ENCODE assay signal across 14 cellular contexts in the genomic region with DNA sequence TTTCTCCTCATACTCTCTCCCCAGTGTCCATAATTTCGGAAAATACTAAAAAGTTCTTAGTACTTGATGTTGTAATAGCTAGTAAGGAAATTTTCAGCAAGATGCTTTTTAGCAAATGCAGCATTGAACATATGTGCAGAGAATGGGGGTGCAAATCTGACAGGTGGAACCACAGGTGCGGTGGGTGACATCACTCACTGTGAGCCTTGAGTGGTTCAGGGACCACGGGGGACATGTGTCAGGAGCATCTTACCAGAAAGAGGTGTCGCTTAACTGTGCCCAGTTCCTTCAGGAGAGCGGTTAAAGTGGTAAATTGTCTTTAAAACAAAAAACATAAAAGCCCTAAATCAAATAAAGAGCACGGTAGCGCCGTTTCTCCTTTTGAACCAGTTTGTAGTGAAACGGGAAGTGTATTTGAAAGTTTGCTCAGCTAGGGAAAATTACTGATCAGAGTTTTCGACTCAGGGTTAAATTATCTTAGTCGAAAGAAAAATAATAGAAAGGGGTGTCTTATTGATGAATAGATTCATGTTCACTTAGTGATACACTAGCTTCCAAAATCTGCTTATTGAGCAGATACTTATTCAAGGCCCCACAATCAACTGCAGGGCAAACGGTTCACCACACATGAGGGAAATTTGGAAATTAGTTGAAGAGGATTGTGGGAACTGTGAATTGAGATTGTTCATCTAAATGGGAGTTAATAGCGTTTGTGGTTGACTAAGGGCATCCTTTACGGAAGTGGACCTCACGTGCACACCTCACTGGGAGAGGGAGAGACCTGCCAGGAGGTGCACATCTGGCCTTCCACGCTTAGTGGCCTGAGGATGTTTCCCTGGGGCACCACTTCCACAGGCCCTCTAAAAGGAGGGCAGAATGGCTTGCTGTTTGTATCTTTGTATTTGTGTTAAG. TPM values are rescaled to one million over a fixed set of nuclear protein-coding genes. Genes with fewer than 3 reads are reported as not detected.
A peak's percentile ranks its signal among the peaks of the same experiment; 100 is the strongest.
DNase-seq lines count a peak whose midpoint lies in the region; ATAC-seq, FAIRE-seq and TF ChIP-seq lines count a peak whose summit lies in the region.
"Had no signal": no experiment of that assay in that cellular context is flagged by ENCODE, and none has a peak within 500 bp of the region (broad histone marks: within the 10 kb centered on the region; RNA-seq: fewer than 3 reads in every experiment).

No MANE protein-coding gene starts in this region.

- peaks cover 14% of the 10 kb centered on the region for H3K36me3 Mint-ChIP-seq in CD8-positive, alpha-beta T cell
- peaks cover 8% of the 10 kb centered on the region for H3K36me3 Mint-ChIP-seq in dendritic cell treated with granulocyte-macrophage colony-stimulating factor and Interleukin-4, amounts not matched to agents 40 ng/mL and 50 ng/mL, for 4 days (ENCODE audit: low read depth)

- peaks cover 21% of the 10 kb centered on the region for H4K20me1 ChIP-seq in MM.1S (ENCODE audit: insufficient read depth, low read length)

- H3K9me3 ChIP-seq in CD8-positive, alpha-beta T cell (ENCODE audit: low read length), result no peaks in the 10 kb centered on the region
- H3K9me3 ChIP-seq in MM.1S (replicated peaks; ENCODE audit: insufficient read depth, low read length) (no peaks in the 10 kb centered on the region), colonic mucosa (no peaks in the 10 kb centered on the region), testis (no peaks in the 10 kb centered on the region)
- H3K9me3 ChIP-seq: sigmoid colon had no signal

- no peaks in the 10 kb centered on the region for H3K27me3 ChIP-seq in CD8-positive, alpha-beta T cell (ENCODE audit: insufficient read depth, low read length)
- H3K27me3 ChIP-seq in MM.1S (replicated peaks; ENCODE audit: insufficient read depth, low read length), result no peaks in the 10 kb centered on the region
- no peaks in the 10 kb centered on the region for H3K27me3 ChIP-seq in colonic mucosa
- H3K27me3 ChIP-seq in testis, result no peaks in the 10 kb centered on the region
- H3K27me3 ChIP-seq: sigmoid colon had no signal

- peak overlapping the region; percentile 65 for H3K4me2 ChIP-seq in MM.1S (ENCODE audit: low read depth, low read length)

- POLR2A ChIA-PET in CD8-positive, alpha-beta T cell (lab: Charles Lee), result no interaction called here

- no peaks in the 10 kb centered on the region for H3K27me3 Mint-ChIP-seq in CD8-positive, alpha-beta T cell (ENCODE audit: low read depth)
- H3K27me3 Mint-ChIP-seq in dendritic cell treated with granulocyte-macrophage colony-stimulating factor and Interleukin-4, amounts not matched to agents 40 ng/mL and 50 ng/mL, for 4 days, result no peaks in the 10 kb centered on the region

- H3K4me1 Mint-ChIP-seq in CD8-positive, alpha-beta T cell (ENCODE audit: low read depth), result peaks cover 85% of the 10 kb centered on the region
- H3K4me1 Mint-ChIP-seq in dendritic cell treated with granulocyte-macrophage colony-stimulating factor and Interleukin-4, amounts not matched to agents 40 ng/mL and 50 ng/mL, for 4 days (ENCODE audit: low read depth), result peaks cover 63% of the 10 kb centered on the region

- no peak for TF ChIP-seq POLR2A in testis (IDR thresholded peaks at IDR 0.05)

- H3K27ac Mint-ChIP-seq in CD8-positive, alpha-beta T cell, result peak overlapping the region; percentile 3
- H3K27ac Mint-ChIP-seq in dendritic cell treated with granulocyte-macrophage colony-stimulating factor and Interleukin-4, amounts not matched to agents 40 ng/mL and 50 ng/mL, for 4 days, result peak overlapping the region; percentile 7

- no peaks in the 10 kb centered on the region for H3K9me2 ChIP-seq in MM.1S (replicated peaks; ENCODE audit: insufficient read depth, low read length)

- peak; percentile 84 for FAIRE-seq in GM19239 (lab: Jason Lieb, UNC)

- H3K9ac ChIP-seq in MM.1S (ENCODE audit: low read length), result peak overlapping the region; percentile 48
- no peak overlapping the region for H3K9ac ChIP-seq in colonic mucosa (ENCODE audit: low read depth in 2 of 2, low read length in 2 of 2)

- no peak overlapping the region for H3K27ac ChIP-seq in CD8-positive, alpha-beta T cell (ENCODE audit: low read depth, low read length)
- peak overlapping the region; percentile 88 for H3K27ac ChIP-seq in MM.1S (ENCODE audit: low read length)
- no peak overlapping the region for H3K27ac ChIP-seq in colonic mucosa
- H3K27ac ChIP-seq in testis, result no peak overlapping the region
- H3K27ac ChIP-seq: sigmoid colon had no signal

- H3K4me1 ChIP-seq in CD8-positive, alpha-beta T cell (ENCODE audit: insufficient read depth, low read length), result peaks cover 58% of the 10 kb centered on the region
- H3K4me1 ChIP-seq in MM.1S (ENCODE audit: low read length) (peaks cover 92% of the 10 kb centered on the region), colonic mucosa (peaks cover 4% of the 10 kb centered on the region), testis (peaks cover 8% of the 10 kb centered on the region)

- H2AFZ ChIP-seq in MM.1S (ENCODE audit: low read length), result no peak overlapping the region

- H3K4me3 ChIP-seq in CD8-positive, alpha-beta T cell (ENCODE audit: low read depth, low read length), result no peak overlapping the region
- H3K4me3 ChIP-seq in MM.1S (ENCODE audit: low read length) (peak overlapping the region; percentile 18), colonic mucosa (no peak overlapping the region), testis (no peak overlapping the region)
- H3K4me3 ChIP-seq: sigmoid colon had no signal

- TF ChIP-seq CTCF in CD8-positive, alpha-beta T cell (IDR thresholded peaks at IDR 0.05), result no peak
- TF ChIP-seq CTCF in MM.1S (IDR thresholded peaks at IDR 0.05; ENCODE audit: low read length) (no peak), colonic mucosa (IDR thresholded peaks at IDR 0.05) (no peak), testis (IDR thresholded peaks at IDR 0.05) (no peak)

- no peak overlapping the region for H3K4me3 Mint-ChIP-seq in CD8-positive, alpha-beta T cell
- peak overlapping the region; percentile 44 for H3K4me3 Mint-ChIP-seq in dendritic cell treated with granulocyte-macrophage colony-stimulating factor and Interleukin-4, amounts not matched to agents 40 ng/mL and 50 ng/mL, for 4 days

- intact Hi-C loops in CD8-positive, alpha-beta T cell (cut with DNase I, micrococcal nuclease), result no loop called here
- intact Hi-C loops in dendritic cell treated with granulocyte-macrophage colony-stimulating factor and Interleukin-4, amounts not matched to agents 40 ng/mL and 50 ng/mL, for 4 days (cut with micrococcal nuclease), result no loop called here
- intact Hi-C loops in colonic mucosa (cut with DNase I), result no loop called here
- intact Hi-C loops in testis (cut with DNase I; ENCODE audit: low total_unique reads), result no loop called here

- CTCF ChIA-PET in CD8-positive, alpha-beta T cell (lab: Charles Lee), result interaction anchor here (1.2 kb wide), 3 partner anchors 8 to 136 kb away, joined by 3 to 6 read pairs (median 4); partner anchors contain the start of gene CUL1

- H3F3A ChIP-seq in MM.1S (ENCODE audit: insufficient read depth, low read length), result peaks cover 80% of the 10 kb centered on the region

- peak in 1 of 7 experiments; percentile 21 for DNase-seq in CD8-positive, alpha-beta T cell
- DNase-seq in GM19239 (ENCODE audit: insufficient read length, low spot score) (no peak), MM.1S (peak; percentile 78), colonic mucosa (no peak), testis (no peak), EL (no peak)
- DNase-seq: activated CD4-positive, alpha-beta T cell treated with anti-CD3 and anti-CD28 coated beads for 1 hour; cerebellar nuclear complex; NCI-H1092 treated with DMSO at 0.1 percent for 48 hours; NCI-H524; SIG-M5; sigmoid colon had no signal

- peaks cover 99% of the 10 kb centered on the region for H3K79me2 ChIP-seq in MM.1S (ENCODE audit: low read length)

- 76 to 81% methylated on average over 16 of the region's 16 CpGs for WGBS in testis, 2 donors

- no peaks in the 10 kb centered on the region for H3K36me3 ChIP-seq in CD8-positive, alpha-beta T cell (ENCODE audit: insufficient read depth, low read length)
- no peaks in the 10 kb centered on the region for H3K36me3 ChIP-seq in MM.1S (replicated peaks; ENCODE audit: insufficient read depth, low read length)
- H3K36me3 ChIP-seq in colonic mucosa, result no peaks in the 10 kb centered on the region
- H3K36me3 ChIP-seq in testis (ENCODE audit: low read depth, missing control alignments), result no peaks in the 10 kb centered on the region
- H3K36me3 ChIP-seq: sigmoid colon had no signal

- no peak for ATAC-seq in CD8-positive, alpha-beta T cell
- no peak; the same call in 2 of the 3 replicates for ATAC-seq in SK-N-SH treated with all-trans-retinoic acid at 6 μM for 48 hours

- H3K9me3 Mint-ChIP-seq in CD8-positive, alpha-beta T cell, result no peaks in the 10 kb centered on the region
- H3K9me3 Mint-ChIP-seq in dendritic cell treated with granulocyte-macrophage colony-stimulating factor and Interleukin-4, amounts not matched to agents 40 ng/mL and 50 ng/mL, for 4 days, result no peaks in the 10 kb centered on the region

TF ChIP-seq in SK-N-SH treated with all-trans-retinoic acid at 6 μM for 48 hours, 23 proteins besides CTCF, POLR2A, EP300 and RAD21 (continues in another document):
- no peak for TF ChIP-seq PPARA (CRISPR knock-in tag; IDR thresholded peaks at IDR 0.05; ENCODE audit: borderline replicate concordance)
- no peak for TF ChIP-seq BACH2 (CRISPR knock-in tag; IDR thresholded peaks at IDR 0.05; ENCODE audit: borderline replicate concordance)
- TF ChIP-seq ISL1 (CRISPR knock-in tag; IDR thresholded peaks at IDR 0.05), result no peak
- TF ChIP-seq TOX (CRISPR knock-in tag; IDR thresholded peaks at IDR 0.05; ENCODE audit: borderline replicate concordance), result no peak

RNA-seq across cellular contexts. Expression of gene CUL1, which starts 12.7 kb away (rescaled TPM):
- 10 to 100 TPM; 23.9 to 25.6 TPM for total RNA-seq in CD8-positive, alpha-beta T cell
- total RNA-seq in colonic mucosa (10 to 100 TPM; 36.2 to 36.9 TPM), testis (100 to 1,000 TPM; 151 to 161 TPM)
- polyA plus RNA-seq in testis (ENCODE audit: insufficient read depth, low read depth, low replicate concordance), result 206 TPM

Comparison
In these comparisons a context has a peak if more than half of its experiments do, and no peak if none do; other contexts are left out.
1. RNA of gene CUL1, which starts 12.7 kb away (total RNA-seq): 151 to 161 TPM in testis; 36.2 to 36.9 TPM in colonic mucosa and 23.9 to 25.6 TPM in CD8-positive, alpha-beta T cell; every median in the first group is over 4 times any median in the second.